8 cellular contexts compared by ENCODE assay signal in the genomic region with DNA sequence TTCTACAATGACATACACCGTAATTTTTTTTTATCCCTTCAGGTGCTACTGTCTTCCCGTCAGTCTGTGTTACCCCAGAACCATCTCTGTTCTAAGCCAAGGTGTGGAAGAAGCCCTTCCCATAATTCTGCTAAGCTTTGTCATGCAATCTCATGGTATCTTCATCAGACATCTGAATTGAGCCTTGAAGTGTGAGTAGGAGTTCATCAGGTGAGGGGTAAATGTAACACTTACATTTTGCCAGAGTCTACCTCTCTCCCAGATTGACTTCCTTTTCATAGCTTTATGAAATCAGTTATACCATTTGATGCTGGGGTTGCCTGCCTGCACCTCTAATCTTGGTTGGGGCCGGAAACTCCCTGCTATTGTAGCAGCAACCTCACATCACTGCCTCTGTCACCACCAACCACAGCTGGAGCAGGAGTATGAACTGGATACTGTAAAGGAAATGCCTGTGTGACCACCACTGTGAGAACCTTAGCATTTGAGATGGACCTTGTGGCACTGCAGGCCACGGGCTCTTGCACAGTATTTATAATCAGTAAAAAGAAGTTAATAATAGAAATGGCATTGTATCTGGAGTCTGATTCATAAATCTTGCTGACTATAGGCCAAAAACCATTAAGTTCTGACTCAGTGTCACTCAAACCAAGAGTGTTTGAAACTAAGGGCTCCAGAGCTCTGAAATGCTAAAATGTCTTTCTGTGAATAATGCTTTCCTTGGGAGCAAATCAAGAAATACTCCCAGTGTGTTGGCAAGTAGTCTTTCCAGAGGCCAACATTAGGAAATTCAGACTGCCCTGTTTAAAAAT. TPM values are rescaled to one million over a fixed set of nuclear protein-coding genes. Genes with fewer than 3 reads are reported as not detected.
DNase-seq lines count a peak whose midpoint lies in the region; ATAC-seq, FAIRE-seq and TF ChIP-seq lines count a peak whose summit lies in the region.

No MANE protein-coding gene starts in this region.

- CTCF ChIA-PET in PC-3 (lab: Charles Lee): no interaction called here

- TF ChIP-seq CTCF in PC-3 (conservative IDR thresholded peaks at IDR 0.05; ENCODE audit: low read depth, low read length) (no peak), fibroblast of pulmonary artery (IDR thresholded peaks at IDR 0.05; ENCODE audit: low read length, missing control alignments) (no peak)

- POLR2A ChIA-PET in PC-3 (lab: Charles Lee; ENCODE audit: unreplicated experiment): interaction anchor here (1.0 kb wide), 1 partner anchor 59 kb away, joined by 8 read pairs; the partner anchor contains the start of gene STK38L

- H3K36me3 ChIP-seq in PC-3 (ENCODE audit: low read depth, low read length) (no peaks in the 10 kb centered on the region), small intestine (ENCODE audit: control insufficient read depth in 2 of 2, insufficient read depth in 2 of 2, low read length in 2 of 2) (no peaks in the 10 kb centered on the region)

- H3K4me1 ChIP-seq in PC-3 (ENCODE audit: insufficient read depth, low read length) (peaks cover 44% of the 10 kb centered on the region), small intestine (ENCODE audit: control insufficient read depth in 2 of 2, insufficient read depth in 1 of 2, low read depth in 1 of 2, low read length in 1 of 2) (no peaks in the 10 kb centered on the region)

- peaks cover 4% of the 10 kb centered on the region for H3F3A ChIP-seq in PC-3 (ENCODE audit: low read length, unreplicated experiment)

- ATAC-seq in GM18502 (IDR thresholded peaks at IDR 0.05; ENCODE audit: poor library complexity, unreplicated experiment) (peak; percentile 94), PC-3 (peak; percentile 47)

- intact Hi-C loops in PC-3 (cut with micrococcal nuclease): no loop called here

- no peaks in the 10 kb centered on the region for H3K79me2 ChIP-seq in PC-3 (ENCODE audit: low read length)

- FAIRE-seq in small intestine (lab: Jason Lieb, UNC): no peak

- H3K4me2 ChIP-seq in PC-3 (ENCODE audit: low read length): peak overlapping the region; percentile 17

- no peaks in the 10 kb centered on the region for H4K20me1 ChIP-seq in PC-3 (ENCODE audit: low read length)

- BruUV-seq in PC-3 (replicated peaks; lab: Mats Ljungman, UMichigan): no TSS peak

- H3K4me3 ChIP-seq in PC-3 (ENCODE audit: low read length) (no peak overlapping the region), fibroblast of pulmonary artery (replicated peaks; ENCODE audit: low read depth, low read length) (no peak overlapping the region), small intestine (ENCODE audit: low read depth in 1 of 2, low read length in 2 of 2) (no peak overlapping the region)

- 0 out of 2 replicates have a peak overlapping the region, but pooled peaks have one; percentile 1 for H2AFZ ChIP-seq in PC-3 (ENCODE audit: low read length)

- WGBS in small intestine, 3 donors: 59 to 78% (median 69%) methylated on average over 4 of the region's 4 CpGs

- H3K9me3 ChIP-seq in PC-3 (ENCODE audit: low read length) (no peaks in the 10 kb centered on the region), small intestine (ENCODE audit: control insufficient read depth, low read depth) (no peaks in the 10 kb centered on the region)

- no peaks in the 10 kb centered on the region for H3K9me2 ChIP-seq in PC-3 (replicated peaks; ENCODE audit: low read length)

- DNase-seq in HCEC 1CT (peak; percentile 78), PC-3 (peak; percentile 76), fibroblast of pulmonary artery (ENCODE audit: low read depth) (peak; percentile 93), RKO (ENCODE audit: low spot score) (no peak), DMS53 treated with DMSO at 0.1 percent for 48 hours (lab: John Stamatoyannopoulos, UW; ENCODE audit: unreplicated experiment) (no peak), small intestine (no peak), NCI-H1092 treated with DMSO at 0.1 percent for 48 hours (lab: John Stamatoyannopoulos, UW) (no peak)

- H3K27ac ChIP-seq in PC-3 (ENCODE audit: low read length) (peak overlapping the region; percentile 26), small intestine (ENCODE audit: low read depth in 1 of 2, low read length in 1 of 2) (no peak overlapping the region)

- H3K9ac ChIP-seq in PC-3 (ENCODE audit: low read length): no peak overlapping the region

- H3K27me3 ChIP-seq in PC-3 (ENCODE audit: low read length) (no peaks in the 10 kb centered on the region), small intestine (ENCODE audit: control insufficient read depth in 2 of 2, insufficient read depth in 2 of 2, low read length in 2 of 2) (no peaks in the 10 kb centered on the region)

RNA-seq across cellular contexts. Expression of gene STK38L, which starts 58.6 kb away (rescaled TPM):
- 19.4 and 32.3 TPM in 2 replicates for total RNA-seq in PC-3 (2014; rRNA removed)
- polyA plus RNA-seq in small intestine: 10 to 100 TPM in 1 of 3 donors, 1 to 10 TPM in 2; 5.8 to 14.9 (median 6.2) TPM

Comparison
In these comparisons a context has a peak if more than half of its experiments do, and no peak if none do; other contexts are left out.
1. DNase-seq: peak in HCEC 1CT (single experiment), PC-3 (single experiment) and fibroblast of pulmonary artery (single experiment); none in RKO (single experiment), DMS53 treated with DMSO at 0.1 percent for 48 hours (single experiment), small intestine (single experiment) and NCI-H1092 treated with DMSO at 0.1 percent for 48 hours (single experiment).